25 cellular contexts compared by ENCODE assay signal in genomic region chr14:100325958-100326357, GRCh38. TPM values are rescaled to one million over a fixed set of nuclear protein-coding genes. Genes with fewer than 3 reads are reported as not detected.
"Had no signal": no experiment of that assay in that cellular context is flagged by ENCODE, and none has a peak within 500 bp of the region (broad histone marks: within the 10 kb centered on the region; RNA-seq: fewer than 3 reads in every experiment).

No MANE protein-coding gene starts in this region.

- H3K27me3 ChIP-seq: esophagus muscularis mucosa, gastrocnemius medialis, heart right ventricle, neural progenitor cell, sigmoid colon, suprapubic skin, thyroid gland had no signal

- H3K27ac Mint-ChIP-seq: effector memory CD8-positive, alpha-beta T cell; memory B cell; type B pancreatic cell had no signal

- H3K9me3 ChIP-seq: esophagus muscularis mucosa, gastrocnemius medialis, heart right ventricle, lower lobe of right lung, sigmoid colon, suprapubic skin, thyroid gland had no signal

- H2AFZ ChIP-seq: neural progenitor cell, parathyroid adenoma had no signal

- H3K4me3 Mint-ChIP-seq: effector memory CD8-positive, alpha-beta T cell; memory B cell; natural killer cell treated with Interleukin-12 subunit alpha and Interleukin-12 subunit beta and Interleukin-15 and Interleukin-18, amount 100 ng/mL, for 72 hours; type B pancreatic cell had no signal

- H3K4me2 ChIP-seq: neural progenitor cell had no signal

- H3K36me3 ChIP-seq: esophagus muscularis mucosa, gastrocnemius medialis, heart right ventricle, lower lobe of right lung, neural progenitor cell, sigmoid colon, suprapubic skin, thyroid gland had no signal

- H3K4me1 ChIP-seq: esophagus muscularis mucosa, gastrocnemius medialis, lower lobe of right lung, parathyroid adenoma, sigmoid colon, suprapubic skin, thyroid gland had no signal

- H3K9me3 Mint-ChIP-seq: effector memory CD8-positive, alpha-beta T cell; memory B cell; natural killer cell treated with Interleukin-12 subunit alpha and Interleukin-12 subunit beta and Interleukin-15 and Interleukin-18, amount 100 ng/mL, for 72 hours; neural progenitor cell; type B pancreatic cell had no signal

- H3K27ac ChIP-seq: epithelial cell of prostate, esophagus muscularis mucosa, gastrocnemius medialis, heart right ventricle, lower lobe of right lung, neural progenitor cell, parathyroid adenoma, sigmoid colon, skin epidermis, suprapubic skin, thyroid gland had no signal

- ATAC-seq: effector memory CD8-positive, alpha-beta T cell; gastrocnemius medialis; heart right ventricle; lower lobe of right lung; natural killer cell treated with Interleukin-12 subunit alpha and Interleukin-12 subunit beta and Interleukin-15 and Interleukin-18, amount 100 ng/mL, for 72 hours had no signal

- H3K4me1 Mint-ChIP-seq: memory B cell had no signal

- DNase-seq: cortex of kidney; effector memory CD8-positive, alpha-beta T cell; gastrocnemius medialis; heart right ventricle; hypothalamus; kidney glomerular epithelial cell; lower lobe of right lung; midbrain; sigmoid colon; stimulated activated CD4-positive, alpha-beta T cell treated with anti-CD3 and anti-CD28 coated beads, Interleukin-12 subunit alpha, Interleukin-12 subunit beta, amount 100 ng/mL, for 4 hours; stimulated activated naive CD4-positive, alpha-beta T cell treated with Interleukin-2 at 50 U/mL for 16 hours; thyroid gland had no signal

- H3K36me3 Mint-ChIP-seq: memory B cell; natural killer cell treated with Interleukin-12 subunit alpha and Interleukin-12 subunit beta and Interleukin-15 and Interleukin-18, amount 100 ng/mL, for 72 hours; neural progenitor cell; type B pancreatic cell had no signal

- H3K4me3 ChIP-seq: esophagus muscularis mucosa, gastrocnemius medialis, heart right ventricle, lower lobe of right lung, neural progenitor cell, sigmoid colon, skin epidermis, suprapubic skin, thyroid gland had no signal

- H3K27me3 Mint-ChIP-seq: effector memory CD8-positive, alpha-beta T cell; memory B cell; natural killer cell treated with Interleukin-12 subunit alpha and Interleukin-12 subunit beta and Interleukin-15 and Interleukin-18, amount 100 ng/mL, for 72 hours; type B pancreatic cell had no signal

- FAIRE-seq: islet of Langerhans, urothelium cell line had no signal

- H3K9ac ChIP-seq: neural progenitor cell, parathyroid adenoma had no signal

RNA-seq across cellular contexts. Expression of gene SLC25A47, which starts 2.8 kb away (rescaled TPM):
- total RNA-seq: esophagus muscularis mucosa; fibroblast of villous mesenchyme; heart right ventricle; lower lobe of right lung; natural killer cell treated with Interleukin-12 subunit alpha and Interleukin-12 subunit beta and Interleukin-15 and Interleukin-18, amount 100 ng/mL, for 72 hours; pulmonary artery endothelial cell; sigmoid colon; thyroid gland had no signal
- polyA plus RNA-seq: heart right ventricle had no signal
